17 cellular contexts compared by ENCODE assay signal in the genomic region with DNA sequence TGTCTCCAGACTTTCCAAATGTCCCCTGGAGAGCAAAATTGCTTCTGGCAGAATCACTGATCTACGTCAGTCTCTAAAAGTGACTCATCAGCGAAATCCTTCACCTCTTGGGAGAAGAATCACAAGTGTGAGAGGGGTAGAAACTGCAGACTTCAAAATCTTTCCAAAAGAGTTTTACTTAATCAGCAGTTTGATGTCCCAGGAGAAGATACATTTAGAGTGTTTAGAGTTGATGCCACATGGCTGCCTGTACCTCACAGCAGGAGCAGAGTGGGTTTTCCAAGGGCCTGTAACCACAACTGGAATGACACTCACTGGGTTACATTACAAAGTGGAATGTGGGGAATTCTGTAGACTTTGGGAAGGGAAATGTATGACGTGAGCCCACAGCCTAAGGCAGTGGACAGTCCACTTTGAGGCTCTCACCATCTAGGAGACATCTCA. TPM values are rescaled to one million over a fixed set of nuclear protein-coding genes. Genes with fewer than 3 reads are reported as not detected.
DNase-seq lines count a peak whose midpoint lies in the region; ATAC-seq and TF ChIP-seq lines count a peak whose summit lies in the region.
"Had no signal": no experiment of that assay in that cellular context is flagged by ENCODE, and none has a peak within 500 bp of the region (broad histone marks: within the 10 kb centered on the region; RNA-seq: fewer than 3 reads in every experiment).

No MANE protein-coding gene starts in this region.

- no peak overlapping the region for H2BK5ac ChIP-seq in mesenchymal stem cell (ENCODE audit: low read depth, low read length, poor library complexity, severe bottlenecking)

- H3K27ac ChIP-seq in mammary epithelial cell (ENCODE audit: insufficient read depth, low read depth, low read length) (no peak overlapping the region), mesenchymal stem cell (ENCODE audit: low read length, poor library complexity, severe bottlenecking) (no peak overlapping the region)
- H3K27ac ChIP-seq: epithelial cell of prostate, hepatocyte, SJCRH30, stomach had no signal

- no peak overlapping the region for H2BK15ac ChIP-seq in mesenchymal stem cell (ENCODE audit: low read depth, poor library complexity, severe bottlenecking)

- H3K9ac ChIP-seq in mammary epithelial cell (ENCODE audit: insufficient read depth, low read length) (no peak overlapping the region), mesenchymal stem cell (ENCODE audit: low read length) (peak overlapping the region; percentile 41)

- H3K27me3 ChIP-seq in mammary epithelial cell (ENCODE audit: insufficient read depth, low read length) (no peaks in the 10 kb centered on the region), mesenchymal stem cell (ENCODE audit: control insufficient read depth in 1 of 2, insufficient read depth in 1 of 2, low read length in 2 of 2) (peaks cover 0 to 41% of the 10 kb centered on the region in 2 experiments)
- H3K27me3 ChIP-seq: hepatocyte had no signal

- no peak overlapping the region for H2BK12ac ChIP-seq in mesenchymal stem cell (ENCODE audit: low read length in 2 of 2)

- H3K9me3 ChIP-seq in mammary epithelial cell (replicated peaks; ENCODE audit: insufficient read depth, low read length) (no peaks in the 10 kb centered on the region), mesenchymal stem cell (ENCODE audit: control insufficient read depth, low read length) (no peaks in the 10 kb centered on the region)
- H3K9me3 ChIP-seq: SJCRH30, stomach had no signal

- H3K4me3 ChIP-seq in mammary epithelial cell (replicated peaks in 1 of 3; ENCODE audit: insufficient read depth in 1 of 3, low read depth in 2 of 3, low read length in 3 of 3) (no peak overlapping the region), mesenchymal stem cell (ENCODE audit: insufficient read depth in 1 of 2, low read depth in 1 of 2, low read length in 2 of 2) (no peak overlapping the region)
- H3K4me3 ChIP-seq: hepatocyte, SJCRH30, stomach had no signal

- dilution Hi-C loops in mammary epithelial cell (cut with HindIII; ENCODE audit: low sequenced_read_pairs) = no loop called here

- intact Hi-C loops in mammary epithelial cell (cut with micrococcal nuclease) = no loop called here

- peaks cover 4% of the 10 kb centered on the region for H3K4me1 ChIP-seq in mammary epithelial cell (ENCODE audit: insufficient read depth, low read length)
- H3K4me1 ChIP-seq in mesenchymal stem cell (ENCODE audit: control insufficient read depth, insufficient read depth, low read depth, low read length) = no peaks in the 10 kb centered on the region
- H3K4me1 ChIP-seq: SJCRH30 had no signal

- H3K18ac ChIP-seq in mesenchymal stem cell (ENCODE audit: low read depth in 1 of 2, low read length in 2 of 2) = no peak overlapping the region

- H3K36me3 ChIP-seq in mammary epithelial cell (ENCODE audit: insufficient read depth, low read length) (no peaks in the 10 kb centered on the region), mesenchymal stem cell (ENCODE audit: control insufficient read depth in 1 of 2, insufficient read depth in 2 of 2, low read depth in 1 of 2, low read length in 2 of 2) (no peaks in the 10 kb centered on the region)
- H3K36me3 ChIP-seq: SJCRH30, stomach had no signal

- no peak overlapping the region for H4K91ac ChIP-seq in mesenchymal stem cell (ENCODE audit: low read length)

- WGBS in mammary epithelial cell (ENCODE audit: low coverage, missing lambda C conversion rate) = 22% methylated on average over 3 of the region's 3 CpGs
- 53% methylated on average over 2 of the region's 3 CpGs for WGBS in mesenchymal stem cell

- ATAC-seq in HG02970 (IDR thresholded peaks at IDR 0.05; ENCODE audit: low FRiP score, unreplicated experiment) = no peak
- ATAC-seq: left cardiac atrium had no signal

- H3K23ac ChIP-seq in mesenchymal stem cell (ENCODE audit: low read length in 2 of 2) = no peak overlapping the region

- H2AFZ ChIP-seq in mammary epithelial cell (ENCODE audit: low read depth, low read length) (no peak overlapping the region), mesenchymal stem cell (ENCODE audit: low read depth, low read length) (no peak overlapping the region)
- H2AFZ ChIP-seq: hepatocyte had no signal

- no peaks in the 10 kb centered on the region for H4K20me1 ChIP-seq in mammary epithelial cell (ENCODE audit: insufficient read depth, low read length)

- H3K14ac ChIP-seq in mesenchymal stem cell (ENCODE audit: low read length in 2 of 2) = no peak overlapping the region

- H2BK120ac ChIP-seq in mesenchymal stem cell (ENCODE audit: low read depth, low read length) = no peak overlapping the region

- no TSS peak for BruUV-seq in mammary epithelial cell (replicated peaks; lab: Mats Ljungman, UMichigan)

- H4K8ac ChIP-seq in mesenchymal stem cell (ENCODE audit: low read length) = no peak overlapping the region

- in situ Hi-C loops in mammary epithelial cell (cut with MboI; ENCODE audit: low sequenced_read_pairs in 2 of 2) = no loop called here

- CTCF ChIA-PET in mammary epithelial cell (lab: Charles Lee; ENCODE audit: low non-redundant PET) = no interaction called here

- H3K79me2 ChIP-seq in mammary epithelial cell (ENCODE audit: insufficient read depth, low read length) = no peaks in the 10 kb centered on the region
- H3K79me2 ChIP-seq: hepatocyte had no signal

- no peak overlapping the region for H2AK5ac ChIP-seq in mesenchymal stem cell (ENCODE audit: low read length, severe bottlenecking)

- no peaks in the 10 kb centered on the region for H3K79me1 ChIP-seq in mesenchymal stem cell (replicated peaks; ENCODE audit: low read length, poor library complexity, severe bottlenecking)

- H3K4ac ChIP-seq in mesenchymal stem cell (ENCODE audit: low read depth in 1 of 2, low read length in 2 of 2) = no peak overlapping the region

- H3K4me2 ChIP-seq in mammary epithelial cell (ENCODE audit: insufficient read depth, low read depth, low read length) = no peak overlapping the region
- no peak overlapping the region for H3K4me2 ChIP-seq in mesenchymal stem cell (ENCODE audit: low read length, poor library complexity, severe bottlenecking)
- H3K4me2 ChIP-seq: hepatocyte had no signal

- no peak for TF ChIP-seq CTCF in mammary epithelial cell (conservative IDR thresholded peaks at IDR 0.05 in 1 of 2, IDR thresholded peaks at IDR 0.05 in 1 of 2; ENCODE audit: extremely low read depth in 1 of 2, insufficient read depth in 1 of 2, low read depth in 1 of 2, low read length in 2 of 2)

- peak; percentile 63 for DNase-seq in ELR (ENCODE audit: low read depth)
- peak; percentile 42 for DNase-seq in NCI-H226
- peak; percentile 30 for DNase-seq in mammary epithelial cell
- no peak for DNase-seq in mesenchymal stem cell
- DNase-seq in NCI-H1694 (lab: John Stamatoyannopoulos, UW) = no peak
- no peak for DNase-seq in SHP77 treated with DMSO at 0.1 percent for 48 hours (lab: John Stamatoyannopoulos, UW)
- no peak for DNase-seq in NCI-H526 (lab: John Stamatoyannopoulos, UW)
- DNase-seq: activated CD4-positive, alpha-beta T cell treated with anti-CD3 and anti-CD28 coated beads, Interleukin-2, amount 10 ng/mL, durations not matched to agents 7 days and 5 days; C1 segment of cervical spinal cord; left cardiac atrium; stimulated activated CD4-positive, alpha-beta T cell treated with anti-CD3 and anti-CD28 coated beads, Interleukin-12 subunit alpha, Interleukin-12 subunit beta, amount 100 ng/mL, for 4 hours; T1000 had no signal

RNA-seq across cellular contexts. Expression of gene CEACAM5, which starts 6.2 kb away (rescaled TPM):
- not detected for total RNA-seq in mammary epithelial cell
- polyA plus RNA-seq in mammary epithelial cell = not detected
- polyA minus RNA-seq in mammary epithelial cell = not detected
- not detected for polyA plus RNA-seq in mesenchymal stem cell (2013, experiment 1 of 2)
- not detected for polyA plus RNA-seq in mesenchymal stem cell (2013, experiment 2 of 2)
- total RNA-seq: activated CD4-positive, alpha-beta T cell treated with anti-CD3 and anti-CD28 coated beads, Interleukin-2, amount 10 ng/mL, durations not matched to agents 7 days and 5 days; left cardiac atrium; SJCRH30 had no signal

RNA-seq across cellular contexts. Expression of gene CEACAM7, which starts 14.2 kb away (rescaled TPM):
- not detected for total RNA-seq in mammary epithelial cell
- not detected for polyA plus RNA-seq in mammary epithelial cell
- not detected for polyA minus RNA-seq in mammary epithelial cell
- polyA plus RNA-seq in mesenchymal stem cell (2013, experiment 1 of 2) = not detected
- not detected for polyA plus RNA-seq in mesenchymal stem cell (2013, experiment 2 of 2)
- total RNA-seq: activated CD4-positive, alpha-beta T cell treated with anti-CD3 and anti-CD28 coated beads, Interleukin-2, amount 10 ng/mL, durations not matched to agents 7 days and 5 days; left cardiac atrium; SJCRH30 had no signal
- polyA plus RNA-seq: hepatocyte had no signal

RNA-seq across cellular contexts. Expression of gene CEACAM6, which starts 53.1 kb away (rescaled TPM):
- under 1 TPM; under 0.01 to 0.56 TPM for total RNA-seq in mammary epithelial cell
- polyA plus RNA-seq in mammary epithelial cell = 0.31 TPM
- not detected for polyA minus RNA-seq in mammary epithelial cell
- polyA plus RNA-seq in mesenchymal stem cell (2013, experiment 1 of 2) = not detected
- polyA plus RNA-seq in mesenchymal stem cell (2013, experiment 2 of 2) = not detected
- total RNA-seq: activated CD4-positive, alpha-beta T cell treated with anti-CD3 and anti-CD28 coated beads, Interleukin-2, amount 10 ng/mL, durations not matched to agents 7 days and 5 days; SJCRH30 had no signal

Comparison
In these comparisons a context has a peak if more than half of its experiments do, and no peak if none do; other contexts are left out.
1. DNase-seq: peak in ELR (single experiment), NCI-H226 (single experiment) and mammary epithelial cell (single experiment); none in mesenchymal stem cell (single experiment), NCI-H1694 (single experiment), SHP77 treated with DMSO at 0.1 percent for 48 hours (single experiment) and NCI-H526 (0 of 2).